ENCODE assay signal across 19 cellular contexts in the genomic region with DNA sequence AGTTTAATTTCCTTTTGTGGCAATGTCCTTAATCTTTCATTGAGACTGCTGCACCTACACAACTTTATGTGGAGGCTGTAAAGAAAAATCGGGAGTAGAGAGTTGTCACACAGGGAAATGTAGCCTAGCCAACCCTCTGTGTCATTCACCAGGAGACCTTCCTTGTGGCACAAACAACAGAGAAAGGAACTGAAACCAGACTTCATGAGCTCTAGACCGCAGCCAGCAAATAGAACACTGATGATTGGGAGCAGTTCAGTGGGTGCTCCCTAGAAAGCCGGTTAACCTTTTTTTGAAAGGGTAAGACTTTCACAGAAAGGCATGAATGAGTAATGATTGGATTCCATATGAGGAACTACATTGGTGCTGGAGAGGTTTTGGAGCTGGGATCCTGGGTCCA.
DNase-seq lines count a peak whose midpoint lies in the region; ATAC-seq lines count a peak whose summit lies in the region.
"Had no signal": no experiment of that assay in that cellular context is flagged by ENCODE, and none has a peak within 500 bp of the region (broad histone marks: within the 10 kb centered on the region; RNA-seq: fewer than 3 reads in every experiment).

No MANE protein-coding gene starts in this region.

- H3K27me3 Mint-ChIP-seq in stimulated activated naive B cell treated with anti-CD40 and anti-IgM and Interleukin-4, amounts not matched to agents 10 μg/mL and 1 μg/mL and 100 μg/mL, for 72 hours: no peaks in the 10 kb centered on the region

- peak; percentile 57 for DNase-seq in SIG-M5 treated with dmso at 0.1 percent for 504 hours (lab: John Stamatoyannopoulos, UW; ENCODE audit: unreplicated experiment)
- no peak for DNase-seq in SIG-M5 (lab: John Stamatoyannopoulos, UW)
- DNase-seq in MV-4-11 (lab: John Stamatoyannopoulos, UW): peak; percentile 90
- peak; percentile 42 for DNase-seq in globus pallidus (ENCODE audit: low spot score)
- DNase-seq in stimulated activated naive B cell treated with anti-CD40 and anti-IgM and Interleukin-4, amounts not matched to agents 10 μg/mL and 1 μg/mL and 100 μg/mL, for 72 hours: no peak
- no peak for DNase-seq in activated gamma-delta T cell (lab: John Stamatoyannopoulos, UW)
- DNase-seq in DMS53 (lab: John Stamatoyannopoulos, UW): no peak
- DNase-seq: activated CD4-positive, alpha-beta T cell treated with anti-CD3 and anti-CD28 coated beads, Interleukin-2, amount 50 U/mL, for 1 hour; activated CD8-positive, alpha-beta memory T cell treated with anti-CD3 and anti-CD28 coated beads, Interleukin-2, amount 50 U/mL, for 4 hours; BE2C; heart left ventricle; NCI-H1105; NCI-H510A; SHP77; stimulated activated CD4-positive, alpha-beta T cell treated with anti-CD3 and anti-CD28 coated beads, Interleukin-12 subunit alpha, Interleukin-12 subunit beta, amount 100 ng/mL, for 4 hours; upper lobe of left lung had no signal

- H3K36me3 Mint-ChIP-seq in stimulated activated naive B cell treated with anti-CD40 and anti-IgM and Interleukin-4, amounts not matched to agents 10 μg/mL and 1 μg/mL and 100 μg/mL, for 72 hours: no peaks in the 10 kb centered on the region

- peaks cover 3 to 9% of the 10 kb centered on the region in 2 donors for H3K4me1 Mint-ChIP-seq in stimulated activated naive B cell treated with anti-CD40 and anti-IgM and Interleukin-4, amounts not matched to agents 10 μg/mL and 1 μg/mL and 100 μg/mL, for 72 hours

- no peak overlapping the region for H3K4me3 Mint-ChIP-seq in stimulated activated naive B cell treated with anti-CD40 and anti-IgM and Interleukin-4, amounts not matched to agents 10 μg/mL and 1 μg/mL and 100 μg/mL, for 72 hours
- H3K4me3 Mint-ChIP-seq: GM23338 had no signal

- no peaks in the 10 kb centered on the region for H3K9me3 Mint-ChIP-seq in stimulated activated naive B cell treated with anti-CD40 and anti-IgM and Interleukin-4, amounts not matched to agents 10 μg/mL and 1 μg/mL and 100 μg/mL, for 72 hours
- H3K9me3 Mint-ChIP-seq: activated T-helper 2 cell treated with anti-CD3 and anti-CD28 coated beads, Interferon-gamma antibody, Interleukin-2, Interleukin-4, amounts not matched to agents 10 μg/mL and 5 μg/mL and 100 μg/mL, durations not matched to agents 14 hours and 24 hours and 36 hours; GM23338 had no signal

- peak; percentile 79 to 81 for ATAC-seq in stimulated activated naive B cell treated with anti-CD40 and anti-IgM and Interleukin-4, amounts not matched to agents 10 μg/mL and 1 μg/mL and 100 μg/mL, for 72 hours (replicated peaks)
- ATAC-seq in HG02885 (IDR thresholded peaks at IDR 0.05; ENCODE audit: poor library complexity, unreplicated experiment): no peak
- ATAC-seq: GM23338 had no signal

- H3K27ac Mint-ChIP-seq in stimulated activated naive B cell treated with anti-CD40 and anti-IgM and Interleukin-4, amounts not matched to agents 10 μg/mL and 1 μg/mL and 100 μg/mL, for 72 hours: no peak overlapping the region
- H3K27ac Mint-ChIP-seq: activated T-helper 2 cell treated with anti-CD3 and anti-CD28 coated beads, Interferon-gamma antibody, Interleukin-2, Interleukin-4, amounts not matched to agents 10 μg/mL and 5 μg/mL and 100 μg/mL, durations not matched to agents 14 hours and 24 hours and 36 hours; GM23338 had no signal

Comparison
In these comparisons a context has a peak if more than half of its experiments do, and no peak if none do; other contexts are left out.
1. DNase-seq: peak in SIG-M5 treated with dmso at 0.1 percent for 504 hours (single experiment), MV-4-11 (single experiment) and globus pallidus (single experiment); none in SIG-M5 (single experiment), stimulated activated naive B cell treated with anti-CD40 and anti-IgM and Interleukin-4, amounts not matched to agents 10 μg/mL and 1 μg/mL and 100 μg/mL, for 72 hours (single experiment), activated gamma-delta T cell (single experiment) and DMS53 (single experiment).